ENCODE assay signal across 1 cellular context in genomic region chr4:7014815-7015214, GRCh38.
TF ChIP-seq lines count a peak whose summit lies in the region.

No MANE protein-coding gene starts in this region.

TF ChIP-seq in GM12878, 131 proteins besides CTCF, POLR2A, EP300 and RAD21:
- TF ChIP-seq CREB1 (IDR thresholded peaks at IDR 0.05; ENCODE audit: low read depth) = no peak
- TF ChIP-seq ZNF384 (IDR thresholded peaks at IDR 0.05; ENCODE audit: borderline replicate concordance, low read depth, low read length) = no peak
- no peak for TF ChIP-seq BACH1 (IDR thresholded peaks at IDR 0.05; ENCODE audit: borderline replicate concordance)
- TF ChIP-seq HDAC6 (IDR thresholded peaks at IDR 0.05; ENCODE audit: unreplicated experiment) = no peak
- no peak for TF ChIP-seq PRDM15 (CRISPR knock-in tag; IDR thresholded peaks at IDR 0.05)
- no peak for TF ChIP-seq ZNF274 (IDR thresholded peaks at IDR 0.05; ENCODE audit: insufficient read depth, insufficient read length)
- TF ChIP-seq TCF12 (IDR thresholded peaks at IDR 0.05; ENCODE audit: low read depth, low read length) = no peak
- TF ChIP-seq JUNB (IDR thresholded peaks at IDR 0.05) = no peak
- TF ChIP-seq NR2F1 (conservative IDR thresholded peaks at IDR 0.05) = no peak
- no peak for TF ChIP-seq NR2C2 (IDR thresholded peaks at IDR 0.05; ENCODE audit: borderline replicate concordance, control insufficient read depth, insufficient read length, low read depth)
- TF ChIP-seq MXI1 (IDR thresholded peaks at IDR 0.05; ENCODE audit: low read depth, low read length) = no peak
- no peak for TF ChIP-seq USF2 (IDR thresholded peaks at IDR 0.05; ENCODE audit: borderline replicate concordance, low read depth, low read length)
- no peak for TF ChIP-seq STAT1 (conservative IDR thresholded peaks at IDR 0.05)
- TF ChIP-seq ZBED1 (IDR thresholded peaks at IDR 0.05; ENCODE audit: borderline replicate concordance) = no peak
- TF ChIP-seq ELK1 (IDR thresholded peaks at IDR 0.05; ENCODE audit: low read depth, low read length) = no peak
- no peak for TF ChIP-seq SUZ12 (IDR thresholded peaks at IDR 0.05; ENCODE audit: unreplicated experiment)
- no peak for TF ChIP-seq RELA (IDR thresholded peaks at IDR 0.05; ENCODE audit: borderline replicate concordance, partially characterized antibody)
- TF ChIP-seq IRF4 (IDR thresholded peaks at IDR 0.05; ENCODE audit: low read depth, low read length) = no peak
- TF ChIP-seq EED (IDR thresholded peaks at IDR 0.05; ENCODE audit: low read depth) = no peak
- no peak for TF ChIP-seq KAT2A (conservative IDR thresholded peaks at IDR 0.05; ENCODE audit: control insufficient read depth, low read depth, low read length)
